Comparison of ENCODE assay signal across 1 cellular context in the genomic region with DNA sequence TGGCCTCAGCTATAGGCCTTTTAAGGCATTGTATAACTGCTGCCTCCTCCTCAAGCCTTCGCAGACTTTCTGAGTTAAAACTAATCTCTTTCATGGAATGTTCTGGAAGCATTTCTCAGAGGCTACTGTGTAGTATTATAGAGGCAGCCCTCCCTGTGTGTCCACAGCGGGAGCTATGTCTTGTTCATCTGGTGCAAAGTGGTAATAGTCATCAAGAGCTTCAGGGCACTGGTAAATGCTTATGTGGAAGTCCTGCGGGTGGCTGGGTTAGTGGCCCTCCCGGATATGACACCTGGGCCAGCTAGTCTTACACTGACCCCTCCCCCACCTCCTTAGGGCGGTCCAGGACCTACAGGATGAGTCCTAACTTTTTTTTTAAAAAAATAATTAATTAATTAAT.
TF ChIP-seq lines count a peak whose summit lies in the region.

No MANE protein-coding gene starts in this region.

TF ChIP-seq in WTC11, 78 proteins besides CTCF, POLR2A, EP300 and RAD21 (continued from another document):
- TF ChIP-seq, protein P1, sequence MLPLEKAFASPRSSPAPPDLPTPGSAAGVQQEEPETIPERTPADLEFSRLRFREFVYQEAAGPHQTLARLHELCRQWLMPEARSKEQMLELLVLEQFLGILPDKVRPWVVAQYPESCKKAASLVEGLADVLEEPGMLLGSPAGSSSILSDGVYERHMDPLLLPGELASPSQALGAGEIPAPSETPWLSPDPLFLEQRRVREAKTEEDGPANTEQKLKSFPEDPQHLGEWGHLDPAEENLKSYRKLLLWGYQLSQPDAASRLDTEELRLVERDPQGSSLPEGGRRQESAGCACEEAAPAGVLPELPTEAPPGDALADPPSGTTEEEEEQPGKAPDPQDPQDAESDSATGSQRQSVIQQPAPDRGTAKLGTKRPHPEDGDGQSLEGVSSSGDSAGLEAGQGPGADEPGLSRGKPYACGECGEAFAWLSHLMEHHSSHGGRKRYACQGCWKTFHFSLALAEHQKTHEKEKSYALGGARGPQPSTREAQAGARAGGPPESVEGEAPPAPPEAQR (CRISPR knock-in tag; IDR thresholded peaks at IDR 0.05), result no peak
- no peak for TF ChIP-seq ATF2 (CRISPR knock-in tag; IDR thresholded peaks at IDR 0.05; ENCODE audit: borderline replicate concordance, low read depth)
- no peak for TF ChIP-seq ZNF425 (CRISPR knock-in tag; conservative IDR thresholded peaks at IDR 0.05)
- no peak for TF ChIP-seq SP1 (CRISPR knock-in tag; conservative IDR thresholded peaks at IDR 0.05)
- no peak for TF ChIP-seq RORB (CRISPR knock-in tag; IDR thresholded peaks at IDR 0.05)
- no peak for TF ChIP-seq SOX15 (CRISPR knock-in tag; IDR thresholded peaks at IDR 0.05)
- TF ChIP-seq NR2C2 (CRISPR knock-in tag; IDR thresholded peaks at IDR 0.05), result no peak
- TF ChIP-seq USF1 (CRISPR knock-in tag; IDR thresholded peaks at IDR 0.05), result no peak
- no peak for TF ChIP-seq TEAD1 (CRISPR knock-in tag; IDR thresholded peaks at IDR 0.05)
- no peak for TF ChIP-seq ZNF263 (CRISPR knock-in tag; IDR thresholded peaks at IDR 0.05; ENCODE audit: low read depth)
- no peak for TF ChIP-seq ZNF532 (CRISPR knock-in tag; IDR thresholded peaks at IDR 0.05; ENCODE audit: borderline replicate concordance)
